8 cellular contexts compared by ENCODE assay signal in the genomic region with DNA sequence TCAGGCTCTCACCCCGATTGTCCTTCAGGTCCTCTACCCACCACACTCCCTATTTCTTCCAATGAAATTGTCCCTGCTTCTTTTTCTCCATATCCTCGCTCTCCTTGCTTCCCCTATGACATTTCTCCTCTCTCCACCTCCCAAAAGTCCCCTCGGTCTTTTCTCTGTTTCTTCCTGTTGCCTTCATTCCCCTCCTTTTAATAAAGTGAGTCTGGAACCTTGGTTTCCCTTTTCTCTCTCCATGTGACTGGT. TPM values are rescaled to one million over a fixed set of nuclear protein-coding genes. Genes with fewer than 3 reads are reported as not detected.
A peak's percentile ranks its signal among the peaks of the same experiment; 100 is the strongest.
DNase-seq lines count a peak whose midpoint lies in the region; ATAC-seq and TF ChIP-seq lines count a peak whose summit lies in the region.

No MANE protein-coding gene starts in this region.

- peak overlapping the region; percentile 99 for H3K9ac ChIP-seq in mucosa of stomach (ENCODE audit: low read length)

- peaks cover 25% of the 10 kb centered on the region for H3K36me3 ChIP-seq in KOPT-K1 (ENCODE audit: insufficient read depth, low read length)
- no peaks in the 10 kb centered on the region for H3K36me3 ChIP-seq in mucosa of stomach (ENCODE audit: control insufficient read depth, insufficient read depth, low read length)

- intact Hi-C loops in Calu3 (cut with micrococcal nuclease; ENCODE audit: unreplicated experiment), result no loop called here

- no peak for DNase-seq in Calu3
- DNase-seq in chondrocyte (ENCODE audit: low spot score), result no peak
- DNase-seq in SHP77 (lab: John Stamatoyannopoulos, UW), result no peak
- DNase-seq in SHP77 treated with DMSO at 0.1 percent for 48 hours (lab: John Stamatoyannopoulos, UW), result no peak

- H3K27me3 ChIP-seq in mucosa of stomach (ENCODE audit: control insufficient read depth, insufficient read depth, low read length), result peaks cover 5% of the 10 kb centered on the region

- peaks cover 12% of the 10 kb centered on the region for H3K27me3 Mint-ChIP-seq in Calu3 (ENCODE audit: unreplicated experiment)
- H3K27me3 Mint-ChIP-seq in chondrocyte (ENCODE audit: low read depth), result peaks cover 4% of the 10 kb centered on the region

- H3K4me1 ChIP-seq in mucosa of stomach (ENCODE audit: control insufficient read depth, insufficient read depth, low read length), result peaks cover 25% of the 10 kb centered on the region

- H3K4me3 Mint-ChIP-seq in Calu3 (ENCODE audit: low read depth, unreplicated experiment) (peak overlapping the region; percentile 90), chondrocyte (ENCODE audit: unreplicated experiment) (peak overlapping the region; percentile 96)

- no peak for TF ChIP-seq CTCF in Calu3 (IDR thresholded peaks at IDR 0.05; ENCODE audit: unreplicated experiment)
- TF ChIP-seq CTCF in chondrocyte (IDR thresholded peaks at IDR 0.05), result no peak

- H3K4me3 ChIP-seq in mucosa of stomach (ENCODE audit: low read length), result peak overlapping the region; percentile 95

- peak overlapping the region; percentile 96 for H3K27ac ChIP-seq in KOPT-K1 (ENCODE audit: low read depth, low read length, poor library complexity, severe bottlenecking)

- H3K9me3 Mint-ChIP-seq in Calu3 (ENCODE audit: low read depth, unreplicated experiment), result no peaks in the 10 kb centered on the region
- no peaks in the 10 kb centered on the region for H3K9me3 Mint-ChIP-seq in chondrocyte (ENCODE audit: low read depth)

- ATAC-seq in GM19023 (IDR thresholded peaks at IDR 0.05; ENCODE audit: unreplicated experiment) (no peak), HG02610 (IDR thresholded peaks at IDR 0.05; ENCODE audit: unreplicated experiment) (no peak)

- CTCF ChIA-PET in Calu3 (lab: Charles Lee), result no interaction called here

- H3K36me3 Mint-ChIP-seq in Calu3 (ENCODE audit: insufficient read depth, unreplicated experiment) (peaks cover 41% of the 10 kb centered on the region), chondrocyte (ENCODE audit: low read depth) (peaks cover 10% of the 10 kb centered on the region)

- H3K4me1 Mint-ChIP-seq in Calu3 (ENCODE audit: low read depth, unreplicated experiment), result peaks cover 31% of the 10 kb centered on the region
- H3K4me1 Mint-ChIP-seq in chondrocyte (ENCODE audit: low read depth), result peaks cover 45% of the 10 kb centered on the region

- BruUV-seq in Calu3 (replicated peaks; lab: Mats Ljungman, UMichigan), result TSS peak; percentile 93

- H3K9me3 ChIP-seq in KOPT-K1 (ENCODE audit: insufficient read depth, low read length, poor library complexity, severe bottlenecking) (no peaks in the 10 kb centered on the region), mucosa of stomach (ENCODE audit: control insufficient read depth, low read length) (no peaks in the 10 kb centered on the region)

- H3K27ac Mint-ChIP-seq in Calu3 (ENCODE audit: unreplicated experiment) (peak overlapping the region; percentile 96), chondrocyte (ENCODE audit: unreplicated experiment) (peak overlapping the region; percentile 100)

RNA-seq across cellular contexts. Expression of a gene that starts 0.7 kb away (rescaled TPM):
- total RNA-seq in Calu3 (2022) (22.0 and 22.1 TPM in 2 replicates), chondrocyte (11.2 to 13.0 TPM (median 12.4 TPM) in 3 replicates)

RNA-seq across cellular contexts. Expression of a gene that starts 5.3 kb away (rescaled TPM):
- total RNA-seq in Calu3 (2022), result 0.44 and 0.61 TPM in 2 replicates
- 0.36 to 0.59 TPM (median 0.37 TPM) in 3 replicates for total RNA-seq in chondrocyte

RNA-seq across cellular contexts. Expression of a gene that starts 57.0 kb away (rescaled TPM):
- total RNA-seq in Calu3 (2022), result 3.9 and 4.6 TPM in 2 replicates
- 0.58 to 1.5 TPM (median 0.62 TPM) in 3 replicates for total RNA-seq in chondrocyte
